In the genomic region with DNA sequence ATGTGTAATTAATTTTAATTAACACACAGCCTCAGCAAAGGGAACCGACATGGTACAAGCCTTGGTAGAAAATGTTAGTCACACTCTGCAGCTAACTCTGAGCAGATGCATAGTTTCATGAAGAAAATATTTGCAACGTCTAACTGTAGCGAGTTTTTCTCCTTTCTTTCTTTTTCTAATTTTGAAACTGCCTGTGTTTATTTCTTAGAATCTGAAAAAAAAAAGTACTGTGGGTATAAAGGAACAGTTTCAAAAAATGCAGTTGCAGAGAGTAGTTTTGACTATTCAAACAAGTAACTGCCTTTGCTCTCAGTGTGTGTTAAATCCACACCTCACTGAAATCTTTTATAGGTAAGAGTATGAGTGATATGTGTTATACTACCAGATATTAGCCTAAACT, we compare ENCODE assay signal across 17 cellular contexts.
DNase-seq lines count a peak whose midpoint lies in the region; ATAC-seq, FAIRE-seq and TF ChIP-seq lines count a peak whose summit lies in the region.
"Had no signal": no experiment of that assay in that cellular context is flagged by ENCODE, and none has a peak within 500 bp of the region (broad histone marks: within the 10 kb centered on the region; RNA-seq: fewer than 3 reads in every experiment).

No MANE protein-coding gene starts in this region.

- 0% methylated on average over 3 of the region's 3 CpGs for WGBS in GM12878 (ENCODE audit: insufficient coverage, insufficient replicate concordance, low lambda C conversion rate, missing lambda C conversion rate)
- WGBS in ovary, 3 donors = 4 to 6% (median 5%) methylated on average over 3 of the region's 3 CpGs
- no CpG with 5 or more reads among the region's 3 CpGs for WGBS in mesendoderm (ENCODE audit: extremely low coverage, insufficient coverage, low lambda C conversion rate)

- BruUV-seq in GM12878 (replicated peaks; lab: Mats Ljungman, UMichigan) = no TSS peak

- H3K79me2 ChIP-seq in GM12878 (ENCODE audit: control insufficient read depth, insufficient read depth, low read length) = no peaks in the 10 kb centered on the region
- H3K79me2 ChIP-seq in mesendoderm (ENCODE audit: control insufficient read depth, insufficient read depth, low read length) = no peaks in the 10 kb centered on the region

- CTCF ChIA-PET in GM12878 (lab: Yijun Ruan, JAX) = interaction anchor here (0.6 to 1.6 kb wide), 6 partner anchors 18 to 1080 kb away, joined by 3 to 5 read pairs (median 3); no protein-coding TSS in a partner anchor

- no peak for TF ChIP-seq CTCF in GM12878 (IDR thresholded peaks at IDR 0.05 in 2 of 3, conservative IDR thresholded peaks at IDR 0.05 in 1 of 3; ENCODE audit: control insufficient read depth in 2 of 3, extremely low read depth in 1 of 3, insufficient read depth in 1 of 3, low read depth in 3 of 3, low read length in 3 of 3)
- TF ChIP-seq CTCF in progenitor cell of endocrine pancreas (IDR thresholded peaks at IDR 0.05; ENCODE audit: unreplicated experiment) = no peak
- TF ChIP-seq CTCF in ovary (IDR thresholded peaks at IDR 0.05) = no peak

- DNase-seq in GM03348 (ENCODE audit: low spot score) (peak; percentile 18), NCI-H526 (lab: John Stamatoyannopoulos, UW) (peak; percentile 70 to 84), GM12878 (ENCODE audit: low read depth, low spot score) (no peak), progenitor cell of endocrine pancreas (ENCODE audit: low spot score, unreplicated experiment) (no peak), ovary (no peak), kidney glomerular epithelial cell (lab: John Stamatoyannopoulos, UW) (no peak), mesendoderm (no peak)
- DNase-seq: activated naive CD4-positive, alpha-beta T cell treated with Interleukin-2 at 50 U/mL for 16 hours; CD4-positive, alpha-beta memory T cell; NCI-H1436; NCI-H524; retina; SJCRH30 had no signal

- POLR2A ChIA-PET in GM12878 (lab: Charles Lee) = interaction anchor here (0.5 to 1.1 kb wide), 5 partner anchors 14 to 97 kb away, joined by 3 to 5 read pairs (median 4); no protein-coding TSS in a partner anchor

- no peaks in the 10 kb centered on the region for H3K36me3 Mint-ChIP-seq in progenitor cell of endocrine pancreas (ENCODE audit: insufficient read depth)
- H3K36me3 Mint-ChIP-seq: CD4-positive, alpha-beta memory T cell; WTC11 had no signal

- H2AK5ac ChIP-seq in mesendoderm (ENCODE audit: low read length) = no peak overlapping the region

- TF ChIP-seq RAD21 in GM12878 (IDR thresholded peaks at IDR 0.05; ENCODE audit: insufficient read depth, low read depth, low read length) = no peak

- no peak for TF ChIP-seq EP300 in GM12878 (IDR thresholded peaks at IDR 0.05; ENCODE audit: borderline replicate concordance in 1 of 2, control insufficient read depth in 1 of 2, low read depth in 2 of 2, low read length in 2 of 2)
- TF ChIP-seq EP300 in ovary (IDR thresholded peaks at IDR 0.05) = no peak

- peak overlapping the region; percentile 62 for H2AFZ ChIP-seq in GM12878 (ENCODE audit: control insufficient read depth, low read depth, low read length)

- intact Hi-C loops in GM12878 (cut with micrococcal nuclease; ENCODE audit: unreplicated experiment) (loop anchor here (5.0 to 10.0 kb wide), 4 partner anchors 67 to 176 kb away; no protein-coding TSS in a partner anchor), ovary (cut with DNase I) (no loop called here)

- SMC1A ChIA-PET in GM12878 (lab: Charles Lee; ENCODE audit: uncharacterized antibody, unreplicated experiment) = interaction anchor here (0.9 to 2.7 kb wide), 11 partner anchors 12 to 128 kb away, joined by 3 to 12 read pairs (median 3); no protein-coding TSS in a partner anchor

- no peaks in the 10 kb centered on the region for H3K27me3 Mint-ChIP-seq in progenitor cell of endocrine pancreas
- H3K27me3 Mint-ChIP-seq: CD4-positive, alpha-beta memory T cell had no signal

- H3K9me3 Mint-ChIP-seq in progenitor cell of endocrine pancreas (ENCODE audit: low read depth) = no peaks in the 10 kb centered on the region
- H3K9me3 Mint-ChIP-seq: WTC11 had no signal

- no peak overlapping the region for H3K4ac ChIP-seq in mesendoderm (ENCODE audit: low read depth, low read length)

- RAD21 ChIA-PET in GM12878 (lab: Charles Lee; ENCODE audit: unreplicated experiment) = interaction anchor here (0.6 to 2.5 kb wide), 8 partner anchors 68 to 372 kb away, joined by 3 to 8 read pairs (median 6); no protein-coding TSS in a partner anchor

- no peak overlapping the region for H3K18ac ChIP-seq in mesendoderm (ENCODE audit: low read length)

- no peaks in the 10 kb centered on the region for H3K79me1 ChIP-seq in mesendoderm (ENCODE audit: low read length)

- H3K4me1 ChIP-seq in GM12878 (ENCODE audit: control insufficient read depth, insufficient read depth, low read length) (peaks cover 19% of the 10 kb centered on the region), ovary (ENCODE audit: insufficient read depth) (no peaks in the 10 kb centered on the region), mesendoderm (ENCODE audit: control insufficient read depth, low read depth, low read length) (no peaks in the 10 kb centered on the region)
- H3K4me1 ChIP-seq: SJCRH30 had no signal

- H3K27ac Mint-ChIP-seq in progenitor cell of endocrine pancreas = peak overlapping the region; percentile 74
- H3K27ac Mint-ChIP-seq: CD4-positive, alpha-beta memory T cell; WTC11 had no signal

- no peak overlapping the region for H3K23ac ChIP-seq in mesendoderm (ENCODE audit: low read length)

- H2BK120ac ChIP-seq in mesendoderm (ENCODE audit: low read depth, low read length) = no peak overlapping the region

- H3K9ac ChIP-seq in GM12878 (ENCODE audit: control insufficient read depth, insufficient read depth, low read length) = peak overlapping the region; percentile 22; the same call in 1 of the 2 replicates
- no peak overlapping the region for H3K9ac ChIP-seq in mesendoderm (ENCODE audit: low read length)

- FAIRE-seq in GM12878 (lab: Jason Lieb, UNC) = no peak
- FAIRE-seq: HepG2 had no signal

- ATAC-seq in GM12878 (peak; percentile 58), GM21423 (IDR thresholded peaks at IDR 0.05; ENCODE audit: unreplicated experiment) (no peak)
- ATAC-seq: HepG2, WTC11 had no signal

- H3K56ac ChIP-seq in mesendoderm (ENCODE audit: low read length) = no peak overlapping the region

- H3K27me3 ChIP-seq in GM12878 (replicated peaks in 1 of 2; ENCODE audit: control insufficient read depth in 2 of 2, insufficient read depth in 2 of 2, low read length in 1 of 2) (no peaks in the 10 kb centered on the region), ovary (no peaks in the 10 kb centered on the region), mesendoderm (ENCODE audit: insufficient read depth, low read length, poor library complexity) (no peaks in the 10 kb centered on the region)
- H3K27me3 ChIP-seq: SJCRH30, suprapubic skin had no signal

- H3K27ac ChIP-seq in GM12878 (ENCODE audit: control insufficient read depth, insufficient read depth) (peak overlapping the region; percentile 56; the same call in 1 of the 2 replicates), ovary (no peak overlapping the region), mesendoderm (ENCODE audit: low read depth, low read length) (no peak overlapping the region)
- H3K27ac ChIP-seq: SJCRH30 had no signal

- no peak overlapping the region for H2BK5ac ChIP-seq in mesendoderm (ENCODE audit: low read length)

- H3K36me3 ChIP-seq in GM12878 (ENCODE audit: control insufficient read depth in 2 of 2, insufficient read depth in 2 of 2, low read length in 1 of 2) = no peaks in the 10 kb centered on the region
- H3K36me3 ChIP-seq in ovary = no peaks in the 10 kb centered on the region
- H3K36me3 ChIP-seq in mesendoderm (ENCODE audit: control insufficient read depth, insufficient read depth, low read length) = no peaks in the 10 kb centered on the region
- H3K36me3 ChIP-seq: SJCRH30, suprapubic skin had no signal

- no peak overlapping the region for H4K5ac ChIP-seq in mesendoderm (ENCODE audit: low read length)

- no peaks in the 10 kb centered on the region for H4K20me1 ChIP-seq in GM12878 (ENCODE audit: control insufficient read depth, insufficient read depth)

- H3K9me3 ChIP-seq in GM12878 (replicated peaks; ENCODE audit: control insufficient read depth, insufficient read depth, low read length) (no peaks in the 10 kb centered on the region), ovary (no peaks in the 10 kb centered on the region)
- H3K9me3 ChIP-seq: SJCRH30, suprapubic skin had no signal

- no peak overlapping the region for H4K8ac ChIP-seq in mesendoderm (ENCODE audit: low read depth, low read length)

- TF ChIP-seq POLR2A in GM12878 (IDR thresholded peaks at IDR 0.05; ENCODE audit: low read depth, low read length) (no peak), ovary (IDR thresholded peaks at IDR 0.05) (no peak)

- peak overlapping the region; percentile 16; the same call in 1 of the 2 replicates for H3K4me3 ChIP-seq in GM12878
- H3K4me3 ChIP-seq in ovary = no peak overlapping the region
- H3K4me3 ChIP-seq in mesendoderm (ENCODE audit: low read length) = no peak overlapping the region
- H3K4me3 ChIP-seq: SJCRH30, suprapubic skin had no signal

- no peak overlapping the region for H3K4me3 Mint-ChIP-seq in progenitor cell of endocrine pancreas (ENCODE audit: low read depth)
- H3K4me3 Mint-ChIP-seq: CD4-positive, alpha-beta memory T cell; WTC11 had no signal

- in situ Hi-C loops in GM12878 (cut with MboI) = no loop called here

- H3K4me2 ChIP-seq in GM12878 (ENCODE audit: control insufficient read depth, insufficient read depth) (peak overlapping the region; percentile 63), mesendoderm (ENCODE audit: low read length) (no peak overlapping the region)

- no peak overlapping the region for H2BK15ac ChIP-seq in mesendoderm (replicated peaks; ENCODE audit: low read depth)

- H3K4me1 Mint-ChIP-seq in progenitor cell of endocrine pancreas (ENCODE audit: low read depth) = peaks cover 61% of the 10 kb centered on the region

TF ChIP-seq in GM12878, 131 proteins besides CTCF, POLR2A, EP300 and RAD21 (continues in another document):
- TF ChIP-seq SREBF2 (IDR thresholded peaks at IDR 0.05; ENCODE audit: low read length) = no peak
- TF ChIP-seq, protein P1, sequence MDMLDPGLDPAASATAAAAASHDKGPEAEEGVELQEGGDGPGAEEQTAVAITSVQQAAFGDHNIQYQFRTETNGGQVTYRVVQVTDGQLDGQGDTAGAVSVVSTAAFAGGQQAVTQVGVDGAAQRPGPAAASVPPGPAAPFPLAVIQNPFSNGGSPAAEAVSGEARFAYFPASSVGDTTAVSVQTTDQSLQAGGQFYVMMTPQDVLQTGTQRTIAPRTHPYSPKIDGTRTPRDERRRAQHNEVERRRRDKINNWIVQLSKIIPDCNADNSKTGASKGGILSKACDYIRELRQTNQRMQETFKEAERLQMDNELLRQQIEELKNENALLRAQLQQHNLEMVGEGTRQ (IDR thresholded peaks at IDR 0.05; ENCODE audit: borderline replicate concordance, low read depth, low read length) = no peak

Comparison
In these comparisons a context has a peak if more than half of its experiments do, and no peak if none do; other contexts are left out.
1. DNase-seq: peak in GM03348 (single experiment) and NCI-H526 (2 of 2); none in GM12878 (single experiment), progenitor cell of endocrine pancreas (single experiment), ovary (0 of 5), kidney glomerular epithelial cell (single experiment) and mesendoderm (single experiment).